In the genomic region with DNA sequence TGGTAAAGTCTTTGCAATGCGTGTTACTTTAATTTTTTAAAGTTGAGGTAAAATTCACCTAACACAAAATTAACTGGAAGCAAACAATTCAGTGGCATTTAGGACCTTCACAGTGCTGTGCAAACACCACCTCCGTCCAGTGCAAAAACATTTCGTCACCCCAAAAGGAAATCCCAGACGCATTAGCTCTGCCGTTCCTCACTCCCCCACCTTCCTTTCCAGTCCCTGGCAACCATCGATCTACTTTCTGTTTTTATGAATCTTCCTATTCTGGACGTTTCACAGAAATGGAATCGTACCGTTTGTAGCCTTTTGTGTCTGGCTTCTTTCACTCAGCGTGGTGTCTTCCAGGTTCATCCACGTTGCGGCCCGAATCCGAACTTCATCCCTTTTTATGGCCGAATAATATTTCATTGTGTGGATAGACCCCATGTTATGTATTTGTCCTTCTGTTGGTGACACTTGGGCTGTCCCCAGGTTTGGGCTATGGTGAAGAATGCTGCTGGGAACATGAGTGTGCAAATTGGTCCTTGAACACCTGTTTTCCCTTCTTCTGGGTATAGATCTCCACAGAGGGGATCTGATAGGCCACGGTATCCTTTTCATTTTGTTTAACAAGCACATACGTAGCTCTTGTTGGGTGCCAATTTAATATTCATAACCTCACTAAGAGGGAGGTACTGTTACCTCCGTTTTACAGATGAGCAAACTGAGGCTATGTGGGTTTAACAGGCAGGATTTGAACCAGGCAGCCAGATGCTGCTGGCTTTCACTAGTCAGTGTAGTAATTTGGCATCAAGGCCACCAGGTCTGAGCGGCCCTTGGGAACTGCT, we compare ENCODE assay signal across 22 cellular contexts.
DNase-seq lines count a peak whose midpoint lies in the region; ATAC-seq and TF ChIP-seq lines count a peak whose summit lies in the region.
"Had no signal": no experiment of that assay in that cellular context is flagged by ENCODE, and none has a peak within 500 bp of the region (broad histone marks: within the 10 kb centered on the region; RNA-seq: fewer than 3 reads in every experiment).

No MANE protein-coding gene starts in this region.

- no peak for ATAC-seq in SK-N-SH treated with all-trans-retinoic acid at 6 μM for 48 hours
- ATAC-seq in lower lobe of right lung, result no peak
- no peak for ATAC-seq in HG03354 (IDR thresholded peaks at IDR 0.05; ENCODE audit: poor library complexity, severe bottlenecking, unreplicated experiment)
- ATAC-seq in GM21825 (IDR thresholded peaks at IDR 0.05; ENCODE audit: unreplicated experiment), result no peak
- ATAC-seq: activated CD8-positive, alpha-beta memory T cell treated with anti-CD3 and anti-CD28 coated beads, Interleukin-2, amount 10 ng/mL, durations not matched to agents 7 days and 5 days; HCT116; natural killer cell treated with Interleukin-12 subunit alpha and Interleukin-12 subunit beta and Interleukin-15 and Interleukin-18, amount 100 ng/mL, for 72 hours; PC-3 had no signal

- no peak overlapping the region for H2AFZ ChIP-seq in SK-N-SH (ENCODE audit: low read depth)

- H3K9me2 ChIP-seq in SK-N-SH, result no peaks in the 10 kb centered on the region

- POLR2A ChIA-PET in SK-N-SH (lab: Yijun Ruan, JAX), result interaction anchor here (0.8 to 1.3 kb wide), 10 partner anchors 8 to 110 kb away, joined by 3 to 7 read pairs (median 4); no protein-coding TSS in a partner anchor

- H3F3A ChIP-seq in SK-N-SH (replicated peaks; ENCODE audit: insufficient read depth), result no peaks in the 10 kb centered on the region

- H3K9me3 ChIP-seq in SK-N-SH (no peaks in the 10 kb centered on the region), lower lobe of right lung (no peaks in the 10 kb centered on the region), subcutaneous abdominal adipose tissue (ENCODE audit: control insufficient read depth in 5 of 5, low read length in 5 of 5) (peaks cover 0 to 4% (median 0%) of the 10 kb centered on the region in 5 donors)
- H3K9me3 ChIP-seq: colonic mucosa had no signal

- H4K20me1 ChIP-seq in SK-N-SH (ENCODE audit: insufficient read depth), result peaks cover 2% of the 10 kb centered on the region; the same call in 1 of the 2 replicates

- intact Hi-C loops in lower lobe of right lung (cut with DNase I), result no loop called here

- TF ChIP-seq EP300 in SK-N-SH (IDR thresholded peaks at IDR 0.05; ENCODE audit: borderline replicate concordance in 1 of 2, low read depth in 1 of 2, low read length in 1 of 2), result no peak

- H3K27ac ChIP-seq in SK-N-SH (ENCODE audit: low read depth in 2 of 2, low read length in 1 of 2) (peak overlapping the region; percentile 47 to 99; a peak in 3 of 4 replicates), lower lobe of right lung (peak overlapping the region; percentile 47), subcutaneous abdominal adipose tissue (ENCODE audit: low read depth, low read length) (no peak overlapping the region)
- H3K27ac ChIP-seq: 22Rv1, colonic mucosa had no signal

- H3K4me2 ChIP-seq in SK-N-SH, result peak overlapping the region; percentile 66; the same call in 1 of the 2 replicates

- H3K79me2 ChIP-seq in SK-N-SH (ENCODE audit: insufficient read depth), result no peaks in the 10 kb centered on the region; the same call in 1 of the 2 replicates

- TF ChIP-seq RAD21 in SK-N-SH (IDR thresholded peaks at IDR 0.05; ENCODE audit: low read length), result no peak

- peaks cover 9 to 97% of the 10 kb centered on the region in 2 experiments; a peak in 3 of 4 replicates for H3K4me1 ChIP-seq in SK-N-SH (ENCODE audit: control insufficient read depth in 1 of 2, insufficient read depth in 2 of 2, low read depth in 1 of 2, low read length in 1 of 2)
- H3K4me1 ChIP-seq in lower lobe of right lung, result peaks cover 21% of the 10 kb centered on the region
- peaks cover 19 to 99% (median 97%) of the 10 kb centered on the region in 5 donors for H3K4me1 ChIP-seq in subcutaneous abdominal adipose tissue (ENCODE audit: control insufficient read depth in 5 of 5, insufficient read depth in 5 of 5, low read length in 5 of 5)

- WGBS in SK-N-SH (ENCODE audit: low lambda C conversion rate), result 82% methylated on average over 19 of the region's 19 CpGs

- H3K27me3 ChIP-seq in SK-N-SH (ENCODE audit: insufficient read depth), result no peaks in the 10 kb centered on the region
- H3K27me3 ChIP-seq in lower lobe of right lung (ENCODE audit: low read depth), result no peaks in the 10 kb centered on the region
- H3K27me3 ChIP-seq in subcutaneous abdominal adipose tissue (ENCODE audit: control insufficient read depth in 5 of 5, insufficient read depth in 4 of 5, low read length in 5 of 5), result no peaks in the 10 kb centered on the region
- H3K27me3 ChIP-seq: colonic mucosa had no signal

- H3K4me3 ChIP-seq in SK-N-SH (ENCODE audit: low read depth in 2 of 2, low read length in 1 of 2) (no peak overlapping the region), lower lobe of right lung (no peak overlapping the region), subcutaneous abdominal adipose tissue (ENCODE audit: low read depth in 1 of 5, low read length in 5 of 5) (no peak overlapping the region)
- H3K4me3 ChIP-seq: colonic mucosa had no signal

- CTCF ChIA-PET in SK-N-SH (lab: Yijun Ruan, JAX), result interaction anchor here (0.6 to 8.5 kb wide), 14 partner anchors 12 to 235 kb away, joined by 3 to 51 read pairs (median 4); no protein-coding TSS in a partner anchor

- no peaks in the 10 kb centered on the region for H3K36me3 ChIP-seq in SK-N-SH (replicated peaks in 1 of 2; ENCODE audit: control insufficient read depth in 1 of 2, insufficient read depth in 2 of 2, low read length in 1 of 2)
- H3K36me3 ChIP-seq in lower lobe of right lung, result no peaks in the 10 kb centered on the region
- peaks cover 0 to 8% (median 0%) of the 10 kb centered on the region in 5 donors for H3K36me3 ChIP-seq in subcutaneous abdominal adipose tissue (ENCODE audit: control insufficient read depth in 5 of 5, insufficient read depth in 5 of 5, low read length in 5 of 5)
- H3K36me3 ChIP-seq: colonic mucosa had no signal

- DNase-seq in SK-N-SH (no peak), amniotic epithelial cell (ENCODE audit: low read depth) (peak; percentile 45), lower lobe of right lung (no peak), OCI-M2 (lab: John Stamatoyannopoulos, UW; ENCODE audit: unreplicated experiment) (no peak)
- DNase-seq: activated CD4-positive, alpha-beta T cell treated with anti-CD3 and anti-CD28 coated beads, Interleukin-2, amount 10 ng/mL, durations not matched to agents 24 days and 14 days; activated CD8-positive, alpha-beta memory T cell treated with anti-CD3 and anti-CD28 coated beads, Interleukin-2, amount 10 ng/mL, durations not matched to agents 7 days and 5 days; colonic mucosa; DMS53; Karpas-422; NCI-H1930; NCI-H226; PC-3; SIG-M5; stimulated activated CD4-positive, alpha-beta T cell treated with anti-CD3 and anti-CD28 coated beads, Interleukin-1b, Interleukin-23, amount 100 ng/mL, for 48 hours; T-helper 1 cell had no signal

- TF ChIP-seq CTCF in SK-N-SH (IDR thresholded peaks at IDR 0.05), result no peak
- no peak for TF ChIP-seq CTCF in lower lobe of right lung (IDR thresholded peaks at IDR 0.05)

- H3K9ac ChIP-seq in SK-N-SH (peak overlapping the region; percentile 31; the same call in 1 of the 2 replicates), subcutaneous abdominal adipose tissue (ENCODE audit: low read length in 5 of 5) (peak overlapping the region in 3 of 5 donors; percentile 0 to 44 (median 35))

TF ChIP-seq in SK-N-SH, 30 proteins besides CTCF, POLR2A, EP300 and RAD21 (continues in another document):
- no peak for TF ChIP-seq SMC3 (IDR thresholded peaks at IDR 0.05; ENCODE audit: low read depth, low read length)
- TF ChIP-seq TAF1 (IDR thresholded peaks at IDR 0.05; ENCODE audit: borderline replicate concordance, low read depth, low read length), result no peak

TF ChIP-seq in SK-N-SH treated with all-trans-retinoic acid at 6 μM for 48 hours, 23 proteins besides CTCF, POLR2A, EP300 and RAD21 (continues in another document):
- TF ChIP-seq, protein P1, sequence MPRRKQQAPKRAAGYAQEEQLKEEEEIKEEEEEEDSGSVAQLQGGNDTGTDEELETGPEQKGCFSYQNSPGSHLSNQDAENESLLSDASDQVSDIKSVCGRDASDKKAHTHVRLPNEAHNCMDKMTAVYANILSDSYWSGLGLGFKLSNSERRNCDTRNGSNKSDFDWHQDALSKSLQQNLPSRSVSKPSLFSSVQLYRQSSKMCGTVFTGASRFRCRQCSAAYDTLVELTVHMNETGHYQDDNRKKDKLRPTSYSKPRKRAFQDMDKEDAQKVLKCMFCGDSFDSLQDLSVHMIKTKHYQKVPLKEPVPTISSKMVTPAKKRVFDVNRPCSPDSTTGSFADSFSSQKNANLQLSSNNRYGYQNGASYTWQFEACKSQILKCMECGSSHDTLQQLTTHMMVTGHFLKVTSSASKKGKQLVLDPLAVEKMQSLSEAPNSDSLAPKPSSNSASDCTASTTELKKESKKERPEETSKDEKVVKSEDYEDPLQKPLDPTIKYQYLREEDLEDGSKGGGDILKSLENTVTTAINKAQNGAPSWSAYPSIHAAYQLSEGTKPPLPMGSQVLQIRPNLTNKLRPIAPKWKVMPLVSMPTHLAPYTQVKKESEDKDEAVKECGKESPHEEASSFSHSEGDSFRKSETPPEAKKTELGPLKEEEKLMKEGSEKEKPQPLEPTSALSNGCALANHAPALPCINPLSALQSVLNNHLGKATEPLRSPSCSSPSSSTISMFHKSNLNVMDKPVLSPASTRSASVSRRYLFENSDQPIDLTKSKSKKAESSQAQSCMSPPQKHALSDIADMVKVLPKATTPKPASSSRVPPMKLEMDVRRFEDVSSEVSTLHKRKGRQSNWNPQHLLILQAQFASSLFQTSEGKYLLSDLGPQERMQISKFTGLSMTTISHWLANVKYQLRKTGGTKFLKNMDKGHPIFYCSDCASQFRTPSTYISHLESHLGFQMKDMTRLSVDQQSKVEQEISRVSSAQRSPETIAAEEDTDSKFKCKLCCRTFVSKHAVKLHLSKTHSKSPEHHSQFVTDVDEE (CRISPR knock-in tag; IDR thresholded peaks at IDR 0.05), result no peak
- TF ChIP-seq OSR1 (CRISPR knock-in tag; IDR thresholded peaks at IDR 0.05), result no peak
- no peak for TF ChIP-seq TCF4 (CRISPR knock-in tag; IDR thresholded peaks at IDR 0.05; ENCODE audit: borderline replicate concordance)
- TF ChIP-seq, protein P2, sequence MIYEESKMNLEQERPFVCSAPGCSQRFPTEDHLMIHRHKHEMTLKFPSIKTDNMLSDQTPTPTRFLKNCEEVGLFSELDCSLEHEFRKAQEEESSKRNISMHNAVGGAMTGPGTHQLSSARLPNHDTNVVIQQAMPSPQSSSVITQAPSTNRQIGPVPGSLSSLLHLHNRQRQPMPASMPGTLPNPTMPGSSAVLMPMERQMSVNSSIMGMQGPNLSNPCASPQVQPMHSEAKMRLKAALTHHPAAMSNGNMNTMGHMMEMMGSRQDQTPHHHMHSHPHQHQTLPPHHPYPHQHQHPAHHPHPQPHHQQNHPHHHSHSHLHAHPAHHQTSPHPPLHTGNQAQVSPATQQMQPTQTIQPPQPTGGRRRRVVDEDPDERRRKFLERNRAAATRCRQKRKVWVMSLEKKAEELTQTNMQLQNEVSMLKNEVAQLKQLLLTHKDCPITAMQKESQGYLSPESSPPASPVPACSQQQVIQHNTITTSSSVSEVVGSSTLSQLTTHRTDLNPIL (CRISPR knock-in tag; IDR thresholded peaks at IDR 0.05; ENCODE audit: low read depth), result no peak
- no peak for TF ChIP-seq ZFP30 (CRISPR knock-in tag; IDR thresholded peaks at IDR 0.05)
